ENCODE assay signal across 15 cellular contexts in genomic region chrX:97401586-97402101, GRCh38.
DNase-seq lines count a peak whose midpoint lies in the region; FAIRE-seq and TF ChIP-seq lines count a peak whose summit lies in the region.
"Had no signal": no experiment of that assay in that cellular context is flagged by ENCODE, and none has a peak within 500 bp of the region (broad histone marks: within the 10 kb centered on the region; RNA-seq: fewer than 3 reads in every experiment).

No MANE protein-coding gene starts in this region.

- no peak overlapping the region for H3K4me3 ChIP-seq in KMS-11 (IDR thresholded peaks at IDR 0.05; ENCODE audit: insufficient read depth, low read depth, low read length)
- H3K4me3 ChIP-seq in fibroblast of pulmonary artery (replicated peaks; ENCODE audit: low read depth, low read length) = no peak overlapping the region
- no peak overlapping the region for H3K4me3 ChIP-seq in OCI-LY7 (ENCODE audit: low read depth, low read length, poor library complexity, severe bottlenecking)
- H3K4me3 ChIP-seq: colonic mucosa, pancreas, spleen had no signal

- H3K79me2 ChIP-seq in KMS-11 (ENCODE audit: insufficient read depth, low read depth) = no peaks in the 10 kb centered on the region
- H3K79me2 ChIP-seq in OCI-LY7 (ENCODE audit: insufficient read depth, low read depth, low read length) = no peaks in the 10 kb centered on the region

- intact Hi-C loops in OCI-LY7 (cut with micrococcal nuclease; ENCODE audit: unreplicated experiment) = no loop called here

- peak; percentile 85 for FAIRE-seq in GM12891 (lab: Jason Lieb, UNC)
- FAIRE-seq: pancreas had no signal

- in situ Hi-C loops in GM13977 (cut with MboI; ENCODE audit: low pct_unique_long_range_greater_than_20kb, low sequenced_read_pairs, unreplicated experiment) = no loop called here

- H3K27ac ChIP-seq in KMS-11 (peak overlapping the region; percentile 94), OCI-LY7 (ENCODE audit: low read depth, low read length, poor library complexity, severe bottlenecking) (no peak overlapping the region)
- H3K27ac ChIP-seq: colonic mucosa, pancreas had no signal

- no peaks in the 10 kb centered on the region for H3K9me3 ChIP-seq in OCI-LY7 (ENCODE audit: low read length)
- H3K9me3 ChIP-seq: colonic mucosa, pancreas, spleen had no signal

- no peaks in the 10 kb centered on the region for H3K27me3 ChIP-seq in KMS-11 (ENCODE audit: insufficient read depth, low read depth)
- H3K27me3 ChIP-seq: colonic mucosa, spleen had no signal

- H4K20me1 ChIP-seq in KMS-11 (ENCODE audit: insufficient read depth) (no peaks in the 10 kb centered on the region), OCI-LY7 (ENCODE audit: insufficient read depth, low read length) (no peaks in the 10 kb centered on the region)

- H3K36me3 ChIP-seq in KMS-11 (ENCODE audit: insufficient read depth) (no peaks in the 10 kb centered on the region), OCI-LY7 (ENCODE audit: insufficient read depth, low read length) (no peaks in the 10 kb centered on the region)
- H3K36me3 ChIP-seq: colonic mucosa, pancreas, spleen had no signal

- TF ChIP-seq CTCF in KMS-11 (conservative IDR thresholded peaks at IDR 0.05; ENCODE audit: low read depth, low read length) (no peak), fibroblast of pulmonary artery (IDR thresholded peaks at IDR 0.05; ENCODE audit: low read length, missing control alignments) (no peak), GM13977 (IDR thresholded peaks at IDR 0.05; ENCODE audit: extremely low read depth, insufficient read depth, missing control alignments) (no peak), OCI-LY7 (conservative IDR thresholded peaks at IDR 0.05; ENCODE audit: low read length) (no peak)

- peaks cover 88% of the 10 kb centered on the region for H3K4me1 ChIP-seq in KMS-11 (ENCODE audit: low read depth, poor library complexity, severe bottlenecking)
- peaks cover 5% of the 10 kb centered on the region for H3K4me1 ChIP-seq in OCI-LY7 (ENCODE audit: insufficient read depth, low read length, poor library complexity, severe bottlenecking)
- H3K4me1 ChIP-seq: colonic mucosa, pancreas, spleen had no signal

- no peak for DNase-seq in GM12891 (ENCODE audit: insufficient read length, low spot score)
- peak; percentile 30 for DNase-seq in HCEC 1CT
- peak; percentile 17 for DNase-seq in fibroblast of pulmonary artery (ENCODE audit: low read depth)
- DNase-seq in GM13977 (ENCODE audit: low spot score) = no peak
- DNase-seq in cerebellar cortex (ENCODE audit: low spot score) = no peak
- no peak for DNase-seq in OCI-LY7 (ENCODE audit: low spot score)
- no peak for DNase-seq in NCI-H1092 treated with DMSO at 0.1 percent for 48 hours (lab: John Stamatoyannopoulos, UW)
- DNase-seq: activated B cell treated with CpG ODN at 0.5 μM for 24 hours, colonic mucosa, GDM1, NCI-H1048, NCI-H226, pancreas, spleen had no signal

- TF ChIP-seq POLR2A in GM12891 (IDR thresholded peaks at IDR 0.05; ENCODE audit: low read depth, low read length) = no peak

- H2AFZ ChIP-seq in KMS-11 (ENCODE audit: low read depth) (no peak overlapping the region), OCI-LY7 (ENCODE audit: low read length) (no peak overlapping the region)

- no TSS peak for BruUV-seq in OCI-LY7 (replicated peaks; lab: Mats Ljungman, UMichigan)

- H3K4me2 ChIP-seq in KMS-11 (peak overlapping the region; percentile 81), OCI-LY7 (ENCODE audit: low read length) (no peak overlapping the region)

- peak overlapping the region; percentile 30; the same call in 1 of the 2 replicates for H3K9ac ChIP-seq in KMS-11

- no peaks in the 10 kb centered on the region for H3K9me2 ChIP-seq in OCI-LY7 (ENCODE audit: insufficient read depth, low read length)

- CTCF ChIA-PET in OCI-LY7 (lab: Charles Lee; ENCODE audit: unreplicated experiment) = interaction anchor here (0.6 kb wide), 1 partner anchor 660 kb away, joined by 3 read pairs; no protein-coding TSS in a partner anchor

- POLR2A ChIA-PET in OCI-LY7 (lab: Charles Lee) = no interaction called here

TF ChIP-seq in GM12891, 5 proteins besides CTCF, POLR2A, EP300 and RAD21:
- no peak for TF ChIP-seq POLR2AphosphoS5 (IDR thresholded peaks at IDR 0.05; ENCODE audit: low read depth, low read length)
- TF ChIP-seq POU2F2 (IDR thresholded peaks at IDR 0.05; ENCODE audit: low read depth, low read length) = no peak
- TF ChIP-seq TAF1 (IDR thresholded peaks at IDR 0.05; ENCODE audit: low read depth, low read length) = no peak
- no peak for TF ChIP-seq PAX5 (IDR thresholded peaks at IDR 0.05; ENCODE audit: insufficient read depth, low read length, severe bottlenecking)
- no peak for TF ChIP-seq SPI1 (IDR thresholded peaks at IDR 0.05; ENCODE audit: low read depth, low read length)

Comparison
In these comparisons a context has a peak if more than half of its experiments do, and no peak if none do; other contexts are left out.
1. DNase-seq: peak in HCEC 1CT (single experiment) and fibroblast of pulmonary artery (single experiment); none in GM12891 (single experiment), GM13977 (single experiment), cerebellar cortex (single experiment), OCI-LY7 (single experiment) and NCI-H1092 treated with DMSO at 0.1 percent for 48 hours (single experiment).